ENCODE assay signal across 25 cellular contexts in the genomic region with DNA sequence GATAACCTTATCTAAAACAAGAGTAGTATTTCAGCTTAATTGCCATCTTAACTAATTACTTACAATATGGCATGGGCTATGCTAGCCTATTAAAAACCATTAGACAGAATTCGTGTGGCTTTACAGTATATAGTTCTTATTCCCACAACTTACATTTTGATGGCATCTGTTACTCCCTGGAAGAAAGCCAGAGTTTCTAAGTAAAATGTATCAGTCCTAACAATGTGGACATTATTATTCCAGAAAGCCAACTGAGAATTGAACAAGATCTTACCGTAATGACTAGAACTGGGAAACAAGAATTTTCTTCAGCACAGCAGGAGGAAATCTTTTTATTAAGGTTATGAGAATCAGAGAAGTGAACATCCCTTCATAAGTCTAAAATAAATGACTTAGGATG.
DNase-seq lines count a peak whose midpoint lies in the region; FAIRE-seq and TF ChIP-seq lines count a peak whose summit lies in the region.
"Had no signal": no experiment of that assay in that cellular context is flagged by ENCODE, and none has a peak within 500 bp of the region (broad histone marks: within the 10 kb centered on the region; RNA-seq: fewer than 3 reads in every experiment).

No MANE protein-coding gene starts in this region.

- H3K79me2 ChIP-seq in astrocyte (ENCODE audit: insufficient read depth, low read length) = no peaks in the 10 kb centered on the region

- in situ Hi-C loops in HAP-1 (cut with MboI; ENCODE audit: low sequenced_read_pairs) = no loop called here

- no peaks in the 10 kb centered on the region for H3K27me3 Mint-ChIP-seq in astrocyte (ENCODE audit: low read depth, unreplicated experiment)
- H3K27me3 Mint-ChIP-seq in activated CD4-positive, alpha-beta memory T cell treated with anti-CD3 and anti-CD28 coated beads, Interleukin-2, amount 10 ng/mL, durations not matched to agents 7 days and 5 days = no peaks in the 10 kb centered on the region
- H3K27me3 Mint-ChIP-seq: central memory CD8-positive, alpha-beta T cell had no signal

- no peaks in the 10 kb centered on the region for H3K27me3 ChIP-seq in astrocyte (ENCODE audit: insufficient read depth, low read length)
- H3K27me3 ChIP-seq in HAP-1 (ENCODE audit: low read depth) = no peaks in the 10 kb centered on the region
- H3K27me3 ChIP-seq: dorsolateral prefrontal cortex, MG63, right lobe of liver, stomach, tibial artery had no signal

- no peaks in the 10 kb centered on the region for H3K9me3 Mint-ChIP-seq in astrocyte (ENCODE audit: unreplicated experiment)
- no peaks in the 10 kb centered on the region for H3K9me3 Mint-ChIP-seq in activated CD4-positive, alpha-beta memory T cell treated with anti-CD3 and anti-CD28 coated beads, Interleukin-2, amount 10 ng/mL, durations not matched to agents 7 days and 5 days
- H3K9me3 Mint-ChIP-seq: activated naive CD4-positive, alpha-beta T cell treated with anti-CD3 and anti-CD28 coated beads for 36 hours; central memory CD8-positive, alpha-beta T cell; neural crest cell; T-helper 1 cell treated with Interleukin-12 subunit alpha and Interleukin-12 subunit beta and Interleukin-4 antibody, amounts not matched to agents 30 μg/mL and 1 μg/mL, for 36 hours had no signal

- CTCF ChIA-PET in activated CD4-positive, alpha-beta memory T cell treated with anti-CD3 and anti-CD28 coated beads, Interleukin-2, amount 10 ng/mL, durations not matched to agents 7 days and 5 days (lab: Charles Lee) = no interaction called here

- no peak for FAIRE-seq in astrocyte (lab: Jason Lieb, UNC)
- FAIRE-seq: islet of Langerhans had no signal

- H3K4me1 ChIP-seq in astrocyte (ENCODE audit: insufficient read depth, low read length) (peaks cover 1% of the 10 kb centered on the region), HAP-1 (no peaks in the 10 kb centered on the region)
- H3K4me1 ChIP-seq: right lobe of liver, stomach had no signal

- no peaks in the 10 kb centered on the region for H3K9me3 ChIP-seq in astrocyte (ENCODE audit: insufficient read depth, low read depth, low read length)
- H3K9me3 ChIP-seq in HAP-1 = no peaks in the 10 kb centered on the region
- H3K9me3 ChIP-seq: MG63, right lobe of liver, stomach, tibial artery had no signal

- H3K36me3 Mint-ChIP-seq in astrocyte (ENCODE audit: low read depth, unreplicated experiment) = peaks cover 6% of the 10 kb centered on the region
- H3K36me3 Mint-ChIP-seq in activated CD4-positive, alpha-beta memory T cell treated with anti-CD3 and anti-CD28 coated beads, Interleukin-2, amount 10 ng/mL, durations not matched to agents 7 days and 5 days (ENCODE audit: low read depth) = no peaks in the 10 kb centered on the region

- H3K4me3 ChIP-seq in astrocyte (ENCODE audit: insufficient read depth, low read depth, low read length) = no peak overlapping the region
- H3K4me3 ChIP-seq in foreskin fibroblast (ENCODE audit: low read depth in 1 of 2, low read length in 2 of 2) = no peak overlapping the region
- H3K4me3 ChIP-seq in HAP-1 = no peak overlapping the region
- H3K4me3 ChIP-seq: dorsolateral prefrontal cortex, lung, MG63, right lobe of liver, stomach, tibial artery had no signal

- POLR2A ChIA-PET in activated CD4-positive, alpha-beta memory T cell treated with anti-CD3 and anti-CD28 coated beads, Interleukin-2, amount 10 ng/mL, durations not matched to agents 7 days and 5 days (lab: Charles Lee) = no interaction called here

- no peaks in the 10 kb centered on the region for H4K20me1 ChIP-seq in astrocyte (ENCODE audit: insufficient read depth, low read length)

- TF ChIP-seq CTCF in astrocyte (IDR thresholded peaks at IDR 0.05; ENCODE audit: insufficient read depth, low read depth, low read length) = no peak
- TF ChIP-seq CTCF in foreskin fibroblast (IDR thresholded peaks at IDR 0.05; ENCODE audit: low read depth, low read length) = no peak

- no peaks in the 10 kb centered on the region for H3K36me3 ChIP-seq in astrocyte (ENCODE audit: insufficient read depth, low read length)
- H3K36me3 ChIP-seq in HAP-1 (replicated peaks) = no peaks in the 10 kb centered on the region
- H3K36me3 ChIP-seq: MG63, stomach, tibial artery had no signal

- no peak overlapping the region for H3K9ac ChIP-seq in astrocyte (ENCODE audit: low read length)

- no peak overlapping the region for H3K4me2 ChIP-seq in astrocyte (ENCODE audit: low read length)

- no peak overlapping the region for H2AFZ ChIP-seq in astrocyte (ENCODE audit: low read depth, low read length)

- H3K4me1 Mint-ChIP-seq in astrocyte (ENCODE audit: low read depth, unreplicated experiment) = peaks cover 3% of the 10 kb centered on the region
- no peaks in the 10 kb centered on the region for H3K4me1 Mint-ChIP-seq in activated CD4-positive, alpha-beta memory T cell treated with anti-CD3 and anti-CD28 coated beads, Interleukin-2, amount 10 ng/mL, durations not matched to agents 7 days and 5 days
- H3K4me1 Mint-ChIP-seq: neural crest cell had no signal

- peak; percentile 31 for DNase-seq in NCI-H446 treated with DMSO at 0.1 percent for 48 hours (lab: John Stamatoyannopoulos, UW)
- DNase-seq in astrocyte (ENCODE audit: low read depth) = peak; percentile 39
- peak; percentile 7 to 49 for DNase-seq in foreskin fibroblast
- no peak for DNase-seq in islet precursor cell
- DNase-seq in HAP-1 (ENCODE audit: low spot score in 2 of 2) = no peak
- DNase-seq in activated CD4-positive, alpha-beta memory T cell treated with anti-CD3 and anti-CD28 coated beads, Interleukin-2, amount 10 ng/mL, durations not matched to agents 7 days and 5 days = no peak
- DNase-seq in NCI-H1694 treated with DMSO at 0.1 percent for 48 hours (lab: John Stamatoyannopoulos, UW) = no peak
- DNase-seq: activated CD8-positive, alpha-beta memory T cell treated with anti-CD3 and anti-CD28 coated beads for 24 hours; activated naive CD4-positive, alpha-beta T cell treated with anti-CD3 and anti-CD28 coated beads for 36 hours; activated T-cell treated with anti-CD3 and anti-CD28 coated beads, Interleukin-2, amount 50 U/mL, for 1 hour; dorsolateral prefrontal cortex; MG63; NCI-H2107; NCI-H510A; posterior cingulate gyrus; right lobe of liver; SIG-M5; stimulated activated CD8-positive, alpha-beta memory T cell treated with anti-CD3 and anti-CD28 coated beads, Interleukin-4, amount 100 ng/mL, for 48 hours; stomach; tibial artery had no signal

- no peak overlapping the region for H3K27ac ChIP-seq in astrocyte (ENCODE audit: low read depth, low read length)
- H3K27ac ChIP-seq: right lobe of liver, stomach, tibial artery had no signal

- no peak overlapping the region for H3K4me3 Mint-ChIP-seq in astrocyte (ENCODE audit: unreplicated experiment)
- H3K4me3 Mint-ChIP-seq in activated CD4-positive, alpha-beta memory T cell treated with anti-CD3 and anti-CD28 coated beads, Interleukin-2, amount 10 ng/mL, durations not matched to agents 7 days and 5 days = no peak overlapping the region
- H3K4me3 Mint-ChIP-seq: activated naive CD4-positive, alpha-beta T cell treated with anti-CD3 and anti-CD28 coated beads for 36 hours; central memory CD8-positive, alpha-beta T cell; neural crest cell; T-helper 1 cell treated with Interleukin-12 subunit alpha and Interleukin-12 subunit beta and Interleukin-4 antibody, amounts not matched to agents 30 μg/mL and 1 μg/mL, for 36 hours had no signal

- H3K27ac Mint-ChIP-seq in astrocyte (ENCODE audit: unreplicated experiment) = no peak overlapping the region
- no peak overlapping the region for H3K27ac Mint-ChIP-seq in activated CD4-positive, alpha-beta memory T cell treated with anti-CD3 and anti-CD28 coated beads, Interleukin-2, amount 10 ng/mL, durations not matched to agents 7 days and 5 days
- H3K27ac Mint-ChIP-seq: activated naive CD4-positive, alpha-beta T cell treated with anti-CD3 and anti-CD28 coated beads for 36 hours; T-helper 1 cell treated with Interleukin-12 subunit alpha and Interleukin-12 subunit beta and Interleukin-4 antibody, amounts not matched to agents 30 μg/mL and 1 μg/mL, for 36 hours had no signal

Comparison
In these comparisons a context has a peak if more than half of its experiments do, and no peak if none do; other contexts are left out.
1. DNase-seq: peak in NCI-H446 treated with DMSO at 0.1 percent for 48 hours (single experiment), astrocyte (single experiment) and foreskin fibroblast (2 of 2); none in islet precursor cell (single experiment), HAP-1 (0 of 2), activated CD4-positive, alpha-beta memory T cell treated with anti-CD3 and anti-CD28 coated beads, Interleukin-2, amount 10 ng/mL, durations not matched to agents 7 days and 5 days (single experiment) and NCI-H1694 treated with DMSO at 0.1 percent for 48 hours (single experiment).